ENCODE assay signal across 26 cellular contexts in the genomic region with DNA sequence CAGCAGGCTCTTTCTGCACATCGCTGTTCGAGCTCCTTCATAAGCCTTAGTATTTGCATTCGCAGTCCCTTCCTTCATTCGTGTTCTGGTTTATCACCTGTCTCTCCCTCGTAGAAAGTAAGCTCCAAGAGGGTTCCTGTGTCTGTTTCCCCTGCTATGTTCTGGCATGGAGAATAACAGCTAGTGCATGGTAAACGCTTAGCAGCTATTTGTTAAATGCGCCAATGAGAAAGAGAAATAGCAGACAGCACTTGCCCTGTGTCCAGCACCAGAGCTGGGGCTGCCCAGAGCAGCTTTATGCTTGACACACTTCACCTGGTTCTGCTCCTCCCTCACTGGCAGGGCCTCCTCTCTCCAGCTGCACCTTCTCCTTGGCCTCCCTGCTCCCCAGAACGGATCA. TPM values are rescaled to one million over a fixed set of nuclear protein-coding genes. Genes with fewer than 3 reads are reported as not detected.
DNase-seq lines count a peak whose midpoint lies in the region; ATAC-seq, FAIRE-seq and TF ChIP-seq lines count a peak whose summit lies in the region.
"Had no signal": no experiment of that assay in that cellular context is flagged by ENCODE, and none has a peak within 500 bp of the region (broad histone marks: within the 10 kb centered on the region; RNA-seq: fewer than 3 reads in every experiment).

No MANE protein-coding gene starts in this region.

- H3K4me1 Mint-ChIP-seq in activated CD4-positive, alpha-beta T cell treated with anti-CD3 and anti-CD28 coated beads, Interleukin-2, amount 10 ng/mL, durations not matched to agents 24 days and 14 days: peaks cover 39% of the 10 kb centered on the region
- no peaks in the 10 kb centered on the region for H3K4me1 Mint-ChIP-seq in astrocyte (ENCODE audit: low read depth, unreplicated experiment)
- H3K4me1 Mint-ChIP-seq in neural crest cell: peaks cover 15% of the 10 kb centered on the region

- POLR2A ChIA-PET in A673 (lab: Charles Lee; ENCODE audit: low non-redundant PET): interaction anchor here (0.6 kb wide), 1 partner anchor 39 kb away, joined by 3 read pairs; no protein-coding TSS in a partner anchor

- no peak overlapping the region for H2AFZ ChIP-seq in astrocyte (ENCODE audit: low read depth, low read length)

- H3K9ac ChIP-seq in astrocyte (ENCODE audit: low read length): no peak overlapping the region

- no peak for TF ChIP-seq CTCF in astrocyte (IDR thresholded peaks at IDR 0.05; ENCODE audit: insufficient read depth, low read depth, low read length)
- TF ChIP-seq CTCF in neural crest cell (conservative IDR thresholded peaks at IDR 0.05): no peak
- no peak for TF ChIP-seq CTCF in spleen (IDR thresholded peaks at IDR 0.05 in 8 of 11, conservative IDR thresholded peaks at IDR 0.05 in 3 of 11)
- no peak for TF ChIP-seq CTCF in A673 (conservative IDR thresholded peaks at IDR 0.05; ENCODE audit: low read depth, low read length)

- CTCF ChIA-PET in A673 (lab: Charles Lee): no interaction called here

- FAIRE-seq in astrocyte (lab: Jason Lieb, UNC): no peak
- FAIRE-seq: A204.1, frontal cortex, HTR-8/SVneo, islet of Langerhans had no signal

- no peaks in the 10 kb centered on the region for H3K27me3 Mint-ChIP-seq in activated CD4-positive, alpha-beta T cell treated with anti-CD3 and anti-CD28 coated beads, Interleukin-2, amount 10 ng/mL, durations not matched to agents 24 days and 14 days
- H3K27me3 Mint-ChIP-seq in astrocyte (ENCODE audit: low read depth, unreplicated experiment): peaks cover 18% of the 10 kb centered on the region
- H3K27me3 Mint-ChIP-seq in neural crest cell (ENCODE audit: low read depth): no peaks in the 10 kb centered on the region

- no peaks in the 10 kb centered on the region for H4K20me1 ChIP-seq in astrocyte (ENCODE audit: insufficient read depth, low read length)

- TF ChIP-seq POLR2A in spleen (IDR thresholded peaks at IDR 0.05): no peak

- DNase-seq in activated CD4-positive, alpha-beta T cell treated with anti-CD3 and anti-CD28 coated beads, Interleukin-2, amount 10 ng/mL, durations not matched to agents 24 days and 14 days: no peak
- no peak for DNase-seq in activated CD4-positive, alpha-beta T cell treated with anti-CD3 and anti-CD28 coated beads for 4 hours
- DNase-seq in G401 (ENCODE audit: low spot score) (peak; percentile 55), astrocyte (ENCODE audit: low read depth) (no peak), neural crest cell (ENCODE audit: low read depth, low spot score) (no peak), spleen (no peak), A673 (ENCODE audit: low spot score) (no peak)
- DNase-seq: activated naive CD8-positive, alpha-beta T cell treated with anti-CD3 and anti-CD28 coated beads, Interleukin-2, amount 50 U/mL, for 24 hours; body of pancreas; DND-41; effector memory CD4-positive, alpha-beta T cell; GOT3; hypothalamus; KG1; NCI-H1436 treated with DMSO at 0.1 percent for 48 hours; PC-3; psoas muscle; SHP77; SW 1271; upper lobe of right lung had no signal

- H3K4me3 ChIP-seq in astrocyte (ENCODE audit: insufficient read depth, low read depth, low read length) (no peak overlapping the region), spleen (no peak overlapping the region), A673 (ENCODE audit: low read depth, low read length, poor library complexity, severe bottlenecking) (no peak overlapping the region)
- H3K4me3 ChIP-seq: body of pancreas, esophagus muscularis mucosa, psoas muscle, upper lobe of right lung had no signal

- H3K27ac ChIP-seq in astrocyte (ENCODE audit: low read depth, low read length): no peak overlapping the region
- no peak overlapping the region for H3K27ac ChIP-seq in spleen
- no peak overlapping the region for H3K27ac ChIP-seq in A673 (ENCODE audit: low read depth, low read length, poor library complexity, severe bottlenecking)
- H3K27ac ChIP-seq: body of pancreas, esophagus muscularis mucosa, psoas muscle, upper lobe of right lung had no signal

- in situ Hi-C loops in G401 (cut with HindIII; ENCODE audit: low sequenced_read_pairs): no loop called here

- H3K79me2 ChIP-seq in astrocyte (ENCODE audit: insufficient read depth, low read length): no peaks in the 10 kb centered on the region

- no peak overlapping the region for H3K4me2 ChIP-seq in astrocyte (ENCODE audit: low read length)

- H3K36me3 Mint-ChIP-seq in activated CD4-positive, alpha-beta T cell treated with anti-CD3 and anti-CD28 coated beads, Interleukin-2, amount 10 ng/mL, durations not matched to agents 24 days and 14 days (ENCODE audit: low read depth): no peaks in the 10 kb centered on the region
- H3K36me3 Mint-ChIP-seq in astrocyte (ENCODE audit: low read depth, unreplicated experiment) (no peaks in the 10 kb centered on the region), neural crest cell (ENCODE audit: low read depth) (no peaks in the 10 kb centered on the region)

- intact Hi-C loops in activated CD4-positive, alpha-beta T cell treated with anti-CD3 and anti-CD28 coated beads, Interleukin-2, amount 10 ng/mL, durations not matched to agents 24 days and 14 days (cut with micrococcal nuclease): loop anchor here (5.0 kb wide), 1 partner anchor 94 kb away; the partner anchor contains the start of gene ITGAL
- intact Hi-C loops in spleen (cut with DNase I; ENCODE audit: low total_unique reads) (no loop called here), A673 (cut with micrococcal nuclease; ENCODE audit: unreplicated experiment) (no loop called here)

- no peaks in the 10 kb centered on the region for H3K36me3 ChIP-seq in astrocyte (ENCODE audit: insufficient read depth, low read length)
- H3K36me3 ChIP-seq in spleen: peaks cover 0 to 5% (median 2%) of the 10 kb centered on the region in 6 donors
- H3K36me3 ChIP-seq in A673 (ENCODE audit: insufficient read depth, low read length, poor library complexity, severe bottlenecking): no peaks in the 10 kb centered on the region
- H3K36me3 ChIP-seq: upper lobe of right lung had no signal

- peak overlapping the region; percentile 3 for H3K27ac Mint-ChIP-seq in activated CD4-positive, alpha-beta T cell treated with anti-CD3 and anti-CD28 coated beads, Interleukin-2, amount 10 ng/mL, durations not matched to agents 24 days and 14 days
- no peak overlapping the region for H3K27ac Mint-ChIP-seq in astrocyte (ENCODE audit: unreplicated experiment)
- H3K27ac Mint-ChIP-seq in neural crest cell (ENCODE audit: unreplicated experiment): peak overlapping the region; percentile 20
- H3K27ac Mint-ChIP-seq: activated naive CD8-positive, alpha-beta T cell treated with anti-CD3 and anti-CD28 coated beads, Interleukin-2, amount 50 U/mL, for 24 hours had no signal

- H3K27me3 ChIP-seq in astrocyte (ENCODE audit: insufficient read depth, low read length) (no peaks in the 10 kb centered on the region), spleen (replicated peaks in 1 of 7) (peaks cover 0 to 4% (median 0%) of the 10 kb centered on the region in 7 donors), A673 (replicated peaks; ENCODE audit: insufficient read depth, low read depth, low read length, poor library complexity) (no peaks in the 10 kb centered on the region)
- H3K27me3 ChIP-seq: body of pancreas, esophagus muscularis mucosa, upper lobe of right lung had no signal

- ATAC-seq in HG02840 (IDR thresholded peaks at IDR 0.05; ENCODE audit: low FRiP score, unreplicated experiment): no peak
- ATAC-seq: activated naive CD8-positive, alpha-beta T cell treated with anti-CD3 and anti-CD28 coated beads, Interleukin-2, amount 50 U/mL, for 24 hours; body of pancreas; PC-3; psoas muscle; upper lobe of right lung had no signal

- WGBS in spleen, 5 donors: 70 to 83% (median 76%) methylated on average over 8 of the region's 8 CpGs

- peaks cover 3% of the 10 kb centered on the region for H3K4me1 ChIP-seq in astrocyte (ENCODE audit: insufficient read depth, low read length)
- H3K4me1 ChIP-seq in spleen: peaks cover 25 to 58% (median 42%) of the 10 kb centered on the region in 6 donors
- H3K4me1 ChIP-seq in A673 (ENCODE audit: insufficient read depth, low read length, poor library complexity, severe bottlenecking): peaks cover 20% of the 10 kb centered on the region

- no TSS peak for BruUV-seq in A673 (replicated peaks; lab: Mats Ljungman, UMichigan)

- no peak overlapping the region for H3K4me3 Mint-ChIP-seq in activated CD4-positive, alpha-beta T cell treated with anti-CD3 and anti-CD28 coated beads, Interleukin-2, amount 10 ng/mL, durations not matched to agents 24 days and 14 days
- H3K4me3 Mint-ChIP-seq in astrocyte (ENCODE audit: unreplicated experiment) (peak overlapping the region; percentile 54), neural crest cell (peak overlapping the region; percentile 65)
- H3K4me3 Mint-ChIP-seq: activated naive CD8-positive, alpha-beta T cell treated with anti-CD3 and anti-CD28 coated beads, Interleukin-2, amount 50 U/mL, for 24 hours had no signal

- no peaks in the 10 kb centered on the region for H3K9me3 Mint-ChIP-seq in activated CD4-positive, alpha-beta T cell treated with anti-CD3 and anti-CD28 coated beads, Interleukin-2, amount 10 ng/mL, durations not matched to agents 24 days and 14 days
- H3K9me3 Mint-ChIP-seq in astrocyte (ENCODE audit: unreplicated experiment): no peaks in the 10 kb centered on the region
- H3K9me3 Mint-ChIP-seq in neural crest cell: no peaks in the 10 kb centered on the region
- H3K9me3 Mint-ChIP-seq: activated naive CD8-positive, alpha-beta T cell treated with anti-CD3 and anti-CD28 coated beads, Interleukin-2, amount 50 U/mL, for 24 hours had no signal

- H3K9me3 ChIP-seq in astrocyte (ENCODE audit: insufficient read depth, low read depth, low read length): no peaks in the 10 kb centered on the region
- no peaks in the 10 kb centered on the region for H3K9me3 ChIP-seq in spleen
- H3K9me3 ChIP-seq in A673 (ENCODE audit: low read depth, low read length, poor library complexity, severe bottlenecking): no peaks in the 10 kb centered on the region
- H3K9me3 ChIP-seq: body of pancreas, esophagus muscularis mucosa, psoas muscle, upper lobe of right lung had no signal

RNA-seq across cellular contexts. Expression of gene ZNF688, which starts 5.5 kb away (rescaled TPM):
- 6.6 and 8.0 TPM in 2 replicates for total RNA-seq in activated CD4-positive, alpha-beta T cell treated with anti-CD3 and anti-CD28 coated beads, Interleukin-2, amount 10 ng/mL, durations not matched to agents 24 days and 14 days
- 6.9 and 10.2 TPM in 2 replicates for total RNA-seq in G401 (2014; rRNA removed; shearing (Covaris generic))
- total RNA-seq in astrocyte (5.4 and 5.9 TPM in 2 replicates), neural crest cell (13.4 and 14.3 TPM in 2 replicates), spleen (10 to 100 TPM; 10.7 to 26.3 (median 19.7) TPM), A673 (2021) (8.5 and 9.1 TPM in 2 replicates)
- 10 to 100 TPM; 27.5 to 43.5 (median 40.8) TPM for polyA plus RNA-seq in spleen

RNA-seq across cellular contexts. Expression of gene ZNF764, which starts 7.8 kb away (rescaled TPM):
- 13.9 and 14.9 TPM in 2 replicates for total RNA-seq in activated CD4-positive, alpha-beta T cell treated with anti-CD3 and anti-CD28 coated beads, Interleukin-2, amount 10 ng/mL, durations not matched to agents 24 days and 14 days
- 5.3 and 9.5 TPM in 2 replicates for total RNA-seq in G401 (2014; rRNA removed; shearing (Covaris generic))
- total RNA-seq in astrocyte (6.9 and 8.5 TPM in 2 replicates), neural crest cell (20.7 and 22.3 TPM in 2 replicates), spleen (10 to 100 TPM; 11.6 to 18.6 (median 13.5) TPM), A673 (2021) (15.2 and 17.7 TPM in 2 replicates)
- 1 to 10 TPM; 3.4 to 7.4 (median 4.1) TPM for polyA plus RNA-seq in spleen

RNA-seq across cellular contexts. Expression of gene ZNF785, which starts 19.5 kb away (rescaled TPM):
- 17.1 and 17.8 TPM in 2 replicates for total RNA-seq in activated CD4-positive, alpha-beta T cell treated with anti-CD3 and anti-CD28 coated beads, Interleukin-2, amount 10 ng/mL, durations not matched to agents 24 days and 14 days
- total RNA-seq in G401 (2014; rRNA removed; shearing (Covaris generic)): not detected in 2 replicates
- total RNA-seq in astrocyte: 9.3 and 9.7 TPM in 2 replicates
- 37.6 and 38.3 TPM in 2 replicates for total RNA-seq in neural crest cell
- total RNA-seq in spleen: 10 to 100 TPM; 16.5 to 22.1 (median 18.6) TPM
- polyA plus RNA-seq in spleen: 1 to 10 TPM; 3.1 to 7.1 (median 3.5) TPM
- 21.4 and 23.2 TPM in 2 replicates for total RNA-seq in A673 (2021)

RNA-seq across cellular contexts. Expression of gene ZNF747, which starts 31.3 kb away (rescaled TPM):
- 10.5 and 13.6 TPM in 2 replicates for total RNA-seq in activated CD4-positive, alpha-beta T cell treated with anti-CD3 and anti-CD28 coated beads, Interleukin-2, amount 10 ng/mL, durations not matched to agents 24 days and 14 days
- 0.12 TPM in 1 of 2 replicates, not detected in the other for total RNA-seq in G401 (2014; rRNA removed; shearing (Covaris generic))
- total RNA-seq in astrocyte: 5.2 and 6.6 TPM in 2 replicates
- total RNA-seq in neural crest cell: 10.5 and 11.3 TPM in 2 replicates
- total RNA-seq in spleen: 10 to 100 TPM in 6 of 7 donors, 1 to 10 TPM in 1; 7.7 to 16.1 (median 14.0) TPM
- 1 to 10 TPM; 5.9 to 8.3 (median 6.4) TPM for polyA plus RNA-seq in spleen
- total RNA-seq in A673 (2021): 10.6 and 12.7 TPM in 2 replicates

RNA-seq across cellular contexts. Expression of gene ZNF768, which starts 39.6 kb away (rescaled TPM):
- total RNA-seq in activated CD4-positive, alpha-beta T cell treated with anti-CD3 and anti-CD28 coated beads, Interleukin-2, amount 10 ng/mL, durations not matched to agents 24 days and 14 days: 12.9 and 14.8 TPM in 2 replicates
- total RNA-seq in G401 (2014; rRNA removed; shearing (Covaris generic)): 96.8 and 108 TPM in 2 replicates
- total RNA-seq in astrocyte: 23.1 and 26.6 TPM in 2 replicates
- total RNA-seq in neural crest cell: 64.0 and 68.5 TPM in 2 replicates
- 10 to 100 TPM; 17.2 to 27.3 (median 25.5) TPM for total RNA-seq in spleen
- 10 to 100 TPM; 17.0 to 33.1 (median 21.6) TPM for polyA plus RNA-seq in spleen
- 32.7 and 39.5 TPM in 2 replicates for total RNA-seq in A673 (2021)

Comparison
In these comparisons a context has a peak if more than half of its experiments do, and no peak if none do; other contexts are left out.
1. RNA of gene ZNF785, which starts 19.5 kb away (total RNA-seq): 37.6 to 38.3 TPM in neural crest cell, 21.4 to 23.2 TPM in A673, 16.5 to 22.1 TPM in spleen, 17.1 to 17.8 TPM in activated CD4-positive, alpha-beta T cell treated with anti-CD3 and anti-CD28 coated beads, Interleukin-2, amount 10 ng/mL, durations not matched to agents 24 days and 14 days and 9.3 to 9.7 TPM in astrocyte; not detected in G401; every median in the first group is over 10 times any median in the second.